Comparison of ENCODE assay signal across 16 cellular contexts in the genomic region with DNA sequence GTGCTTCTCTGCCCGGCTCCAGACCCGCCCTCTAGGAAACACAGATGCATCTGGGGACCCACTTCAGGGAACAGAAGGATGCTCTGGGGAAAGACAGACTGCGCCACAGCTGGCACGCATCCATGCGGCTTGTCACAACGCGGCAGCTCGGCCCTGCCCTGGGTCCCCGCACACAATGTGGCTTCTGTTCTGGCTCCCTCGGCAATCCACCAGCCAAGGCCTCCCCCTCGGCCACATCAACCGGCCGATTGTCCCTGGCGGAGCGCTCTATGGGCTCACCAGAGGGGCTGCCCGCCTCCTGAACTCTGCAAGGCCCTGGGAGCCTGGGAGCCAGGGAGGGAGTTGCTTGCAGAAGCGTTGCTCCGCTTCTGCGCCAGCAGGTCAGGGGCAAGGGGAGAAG. TPM values are rescaled to one million over a fixed set of nuclear protein-coding genes. Genes with fewer than 3 reads are reported as not detected.
DNase-seq lines count a peak whose midpoint lies in the region; ATAC-seq and TF ChIP-seq lines count a peak whose summit lies in the region.
"Had no signal": no experiment of that assay in that cellular context is flagged by ENCODE, and none has a peak within 500 bp of the region (broad histone marks: within the 10 kb centered on the region; RNA-seq: fewer than 3 reads in every experiment).

No MANE protein-coding gene starts in this region.

- no peak overlapping the region for H2AK5ac ChIP-seq in H9 (ENCODE audit: insufficient read length, low read length)

- H2BK12ac ChIP-seq in H9 (ENCODE audit: insufficient read length, low read depth, low read length), result no peak overlapping the region

- no peak overlapping the region for H3K4me3 Mint-ChIP-seq in dendritic cell treated with granulocyte-macrophage colony-stimulating factor and Interleukin-4, amounts not matched to agents 40 ng/mL and 50 ng/mL, for 4 days
- no peak overlapping the region for H3K4me3 Mint-ChIP-seq in H9
- H3K4me3 Mint-ChIP-seq: activated CD8-positive, alpha-beta T cell treated with anti-CD3 and anti-CD28 coated beads, Interleukin-2, amount 10 ng/mL, durations not matched to agents 7 days and 5 days had no signal

- no peak overlapping the region for H3K14ac ChIP-seq in H9 (ENCODE audit: insufficient read depth, low read length)

- peaks cover 4% of the 10 kb centered on the region for H3K79me1 ChIP-seq in H9 (ENCODE audit: insufficient read depth, low read depth, low read length, poor library complexity, severe bottlenecking)

- no peak overlapping the region for H3K4me3 ChIP-seq in left ventricle myocardium inferior
- H3K4me3 ChIP-seq: lung, tibial artery had no signal

- DNase-seq in left ventricle myocardium inferior (peak; percentile 46), cardiac septum (ENCODE audit: low spot score) (no peak), middle frontal gyrus (ENCODE audit: extremely low spot score, low spot score) (peak; percentile 82), H9 (no peak), NCI-H128 (lab: John Stamatoyannopoulos, UW; ENCODE audit: unreplicated experiment) (no peak), NCI-H510A treated with DMSO at 0.1 percent for 48 hours (lab: John Stamatoyannopoulos, UW) (no peak)
- DNase-seq: activated CD8-positive, alpha-beta T cell treated with anti-CD3 and anti-CD28 coated beads, Interleukin-2, amount 10 ng/mL, durations not matched to agents 7 days and 5 days; activated effector memory CD4-positive, alpha-beta T cell treated with anti-CD3 and anti-CD28 coated beads, Interleukin-2, amount 50 U/mL, for 16 hours; brain microvascular endothelial cell; DMS53; NCI-H1048; NCI-H748 treated with DMSO at 0.1 percent for 48 hours; tibial artery had no signal

- no peaks in the 10 kb centered on the region for H3K9me3 Mint-ChIP-seq in dendritic cell treated with granulocyte-macrophage colony-stimulating factor and Interleukin-4, amounts not matched to agents 40 ng/mL and 50 ng/mL, for 4 days
- peaks cover 6 to 10% of the 10 kb centered on the region in 2 experiments; a peak in 3 of 5 replicates for H3K9me3 Mint-ChIP-seq in H9

- no peaks in the 10 kb centered on the region for H3K27me3 ChIP-seq in left ventricle myocardium inferior (ENCODE audit: low read depth)
- H3K27me3 ChIP-seq in H9 (ENCODE audit: insufficient read depth, low read length), result no peaks in the 10 kb centered on the region
- H3K27me3 ChIP-seq: brain microvascular endothelial cell, tibial artery had no signal

- H2BK5ac ChIP-seq in H9 (ENCODE audit: insufficient read length, low read length), result no peak overlapping the region

- no peak overlapping the region for H2BK120ac ChIP-seq in H9 (ENCODE audit: low read depth, low read length, poor library complexity, severe bottlenecking)

- H4K20me1 ChIP-seq in H9 (ENCODE audit: control insufficient read depth, insufficient read depth, insufficient read length), result no peaks in the 10 kb centered on the region

- peak overlapping the region; percentile 39 for H3K27ac ChIP-seq in left ventricle myocardium inferior (replicated peaks)
- H3K27ac ChIP-seq in H9 (ENCODE audit: insufficient read length, low read depth, low read length), result no peak overlapping the region
- H3K27ac ChIP-seq: brain microvascular endothelial cell, tibial artery had no signal

- peaks cover 3% of the 10 kb centered on the region; the same call in 1 of the 2 replicates for H3K79me2 ChIP-seq in H9 (ENCODE audit: insufficient read depth, low read length)

- H3K56ac ChIP-seq in H9 (ENCODE audit: insufficient read length, low read depth, low read length), result no peak overlapping the region

- H2BK20ac ChIP-seq in H9 (ENCODE audit: low read depth, low read length, poor library complexity, severe bottlenecking), result no peak overlapping the region

- H3K9ac ChIP-seq in H9 (ENCODE audit: extremely low read depth, insufficient read length, low read length), result no peak overlapping the region

- no peaks in the 10 kb centered on the region for H3K36me3 ChIP-seq in left ventricle myocardium inferior
- H3K36me3 ChIP-seq: brain microvascular endothelial cell, tibial artery had no signal

- whole genome bisulfite sequencing in H9 (ENCODE audit: extremely low coverage, insufficient read length, low lambda C conversion rate), result no CpG with 5 or more reads among the region's 19 CpGs

- H3K4me1 ChIP-seq in left ventricle myocardium inferior (peaks cover 81% of the 10 kb centered on the region), H9 (ENCODE audit: insufficient read depth, low read length) (0 out of 2 replicates have a peak, but pooled peaks cover 2% of the 10 kb centered on the region)

- peak overlapping the region; percentile 94 for H3K27ac Mint-ChIP-seq in dendritic cell treated with granulocyte-macrophage colony-stimulating factor and Interleukin-4, amounts not matched to agents 40 ng/mL and 50 ng/mL, for 4 days
- no peak overlapping the region for H3K27ac Mint-ChIP-seq in H9

- H2BK15ac ChIP-seq in H9 (ENCODE audit: low read depth, low read length), result no peak overlapping the region

- no peaks in the 10 kb centered on the region for H3K23me2 ChIP-seq in H9 (ENCODE audit: insufficient read length, low read depth, low read length, poor library complexity, severe bottlenecking)

- peaks cover 30% of the 10 kb centered on the region for H3K36me3 Mint-ChIP-seq in dendritic cell treated with granulocyte-macrophage colony-stimulating factor and Interleukin-4, amounts not matched to agents 40 ng/mL and 50 ng/mL, for 4 days (ENCODE audit: low read depth)
- peaks cover 13 to 18% (median 18%) of the 10 kb centered on the region in 3 experiments for H3K36me3 Mint-ChIP-seq in H9 (ENCODE audit: insufficient read depth in 1 of 3, low read depth in 3 of 3)

- no peak overlapping the region for H4K5ac ChIP-seq in H9 (ENCODE audit: insufficient read length, low read depth, low read length)

- H4K8ac ChIP-seq in H9 (replicated peaks; ENCODE audit: insufficient read length, low read depth, low read length), result no peak overlapping the region

- H3T11ph ChIP-seq in H9 (ENCODE audit: low read length), result no peak overlapping the region

- H4K91ac ChIP-seq in H9 (ENCODE audit: insufficient read length, low read depth, low read length), result no peak overlapping the region

- no peak for ATAC-seq in GM21737 (IDR thresholded peaks at IDR 0.05; ENCODE audit: unreplicated experiment)
- ATAC-seq: activated CD8-positive, alpha-beta T cell treated with anti-CD3 and anti-CD28 coated beads, Interleukin-2, amount 10 ng/mL, durations not matched to agents 7 days and 5 days had no signal

- no peak overlapping the region for H3K23ac ChIP-seq in H9 (ENCODE audit: insufficient read length, low read depth, low read length)

- H3K27me3 Mint-ChIP-seq in dendritic cell treated with granulocyte-macrophage colony-stimulating factor and Interleukin-4, amounts not matched to agents 40 ng/mL and 50 ng/mL, for 4 days, result no peaks in the 10 kb centered on the region
- no peaks in the 10 kb centered on the region for H3K27me3 Mint-ChIP-seq in H9 (ENCODE audit: low read depth)

- no peak overlapping the region for H3K4me2 ChIP-seq in H9 (ENCODE audit: insufficient read depth, insufficient read length, low read length)

- no peak overlapping the region for H2AFZ ChIP-seq in H9 (ENCODE audit: low read length)

- H3K9me3 ChIP-seq in left ventricle myocardium inferior (replicated peaks) (no peaks in the 10 kb centered on the region), H9 (ENCODE audit: control insufficient read depth, low read depth, low read length) (no peaks in the 10 kb centered on the region)
- H3K9me3 ChIP-seq: tibial artery had no signal

- H3K4me1 Mint-ChIP-seq in dendritic cell treated with granulocyte-macrophage colony-stimulating factor and Interleukin-4, amounts not matched to agents 40 ng/mL and 50 ng/mL, for 4 days (ENCODE audit: low read depth), result peaks cover 79% of the 10 kb centered on the region
- H3K4me1 Mint-ChIP-seq in H9, result peaks cover 13 to 26% of the 10 kb centered on the region in 2 experiments

- no peak overlapping the region for H3K4ac ChIP-seq in H9 (ENCODE audit: low read depth, low read length)

- no peak overlapping the region for H3K18ac ChIP-seq in H9 (ENCODE audit: insufficient read length, low read depth, low read length)

- no peak for TF ChIP-seq CTCF in left ventricle myocardium inferior (IDR thresholded peaks at IDR 0.05; ENCODE audit: borderline replicate concordance)
- TF ChIP-seq CTCF in H9 (conservative IDR thresholded peaks at IDR 0.05), result no peak

- intact Hi-C loops in left ventricle myocardium inferior (cut with micrococcal nuclease), result no loop called here
- intact Hi-C loops in cardiac septum (cut with DNase I), result no loop called here
- intact Hi-C loops in dendritic cell treated with granulocyte-macrophage colony-stimulating factor and Interleukin-4, amounts not matched to agents 40 ng/mL and 50 ng/mL, for 4 days (cut with micrococcal nuclease), result loop anchor here (5.0 kb wide), 1 partner anchor 36 kb away; a partner anchor contains a TSS

RNA-seq across cellular contexts. Expression of a gene that starts 38.1 kb away (rescaled TPM):
- total RNA-seq in left ventricle myocardium inferior (36.0 TPM), cardiac septum (30.6 TPM), H9 (2021) (54.9 and 56.9 TPM in 2 replicates)

Comparison
In these comparisons a context has a peak if more than half of its experiments do, and no peak if none do; other contexts are left out.
1. DNase-seq: peak in left ventricle myocardium inferior (single experiment) and middle frontal gyrus (single experiment); none in cardiac septum (single experiment), H9 (single experiment), NCI-H128 (single experiment) and NCI-H510A treated with DMSO at 0.1 percent for 48 hours (single experiment).